Comparison of ENCODE assay signal across 12 cellular contexts in genomic region chr5:93909356-93909755, GRCh38.
DNase-seq lines count a peak whose midpoint lies in the region; ATAC-seq and TF ChIP-seq lines count a peak whose summit lies in the region.
"Had no signal": no experiment of that assay in that cellular context is flagged by ENCODE, and none has a peak within 500 bp of the region (broad histone marks: within the 10 kb centered on the region; RNA-seq: fewer than 3 reads in every experiment).

No MANE protein-coding gene starts in this region.

- no peak overlapping the region for H3K4me2 ChIP-seq in GM23248 (ENCODE audit: unreplicated experiment)

- no peaks in the 10 kb centered on the region for H4K20me1 ChIP-seq in GM23248 (ENCODE audit: insufficient read depth)

- H3K4me1 ChIP-seq in BE2C (no peaks in the 10 kb centered on the region), GM23248 (ENCODE audit: insufficient read depth) (no peaks in the 10 kb centered on the region), RWPE2 (ENCODE audit: insufficient read depth, poor library complexity, severe bottlenecking) (no peaks in the 10 kb centered on the region), foreskin keratinocyte (no peaks in the 10 kb centered on the region), psoas muscle (no peaks in the 10 kb centered on the region)
- H3K4me1 ChIP-seq: colonic mucosa had no signal

- H3K9me3 ChIP-seq in BE2C (no peaks in the 10 kb centered on the region), GM23248 (ENCODE audit: low read depth) (no peaks in the 10 kb centered on the region), RWPE2 (ENCODE audit: severe bottlenecking) (no peaks in the 10 kb centered on the region), psoas muscle (no peaks in the 10 kb centered on the region)
- H3K9me3 ChIP-seq: colonic mucosa, thoracic aorta had no signal

- H3K27ac ChIP-seq in GM23248, result no peak overlapping the region
- no peak overlapping the region for H3K27ac ChIP-seq in RWPE2 (ENCODE audit: poor library complexity, severe bottlenecking)
- no peak overlapping the region for H3K27ac ChIP-seq in foreskin keratinocyte
- H3K27ac ChIP-seq in psoas muscle, result no peak overlapping the region
- H3K27ac ChIP-seq: colonic mucosa, thoracic aorta had no signal

- no peak overlapping the region for H2AFZ ChIP-seq in GM23248

- TF ChIP-seq CTCF in BE2C (IDR thresholded peaks at IDR 0.05; ENCODE audit: low read depth, low read length) (peak; percentile 47), RWPE2 (IDR thresholded peaks at IDR 0.05; ENCODE audit: poor library complexity, severe bottlenecking) (peak; percentile 55), foreskin keratinocyte (conservative IDR thresholded peaks at IDR 0.05) (peak; percentile 46), psoas muscle (IDR thresholded peaks at IDR 0.05) (no peak)

- no peaks in the 10 kb centered on the region for H3F3A ChIP-seq in GM23248 (ENCODE audit: insufficient read depth)

- no peak overlapping the region for H3K9ac ChIP-seq in GM23248

- intact Hi-C loops in psoas muscle (cut with DNase I), result no loop called here

- no peak overlapping the region for H3K4me3 ChIP-seq in BE2C (ENCODE audit: low read depth, low read length)
- no peak overlapping the region for H3K4me3 ChIP-seq in GM23248
- H3K4me3 ChIP-seq in RWPE2 (ENCODE audit: severe bottlenecking), result no peak overlapping the region
- H3K4me3 ChIP-seq in psoas muscle, result no peak overlapping the region
- H3K4me3 ChIP-seq: colonic mucosa, thoracic aorta had no signal

- H3K36me3 ChIP-seq in BE2C (no peaks in the 10 kb centered on the region), GM23248 (ENCODE audit: low read depth) (no peaks in the 10 kb centered on the region), RWPE2 (ENCODE audit: low read depth) (no peaks in the 10 kb centered on the region), psoas muscle (ENCODE audit: insufficient read depth in 1 of 2, low read depth in 1 of 2) (no peaks in the 10 kb centered on the region)
- H3K36me3 ChIP-seq: colonic mucosa, thoracic aorta had no signal

- H3K27me3 ChIP-seq in BE2C (no peaks in the 10 kb centered on the region), GM23248 (replicated peaks; ENCODE audit: insufficient read depth) (no peaks in the 10 kb centered on the region), RWPE2 (ENCODE audit: insufficient read depth, poor library complexity, severe bottlenecking) (no peaks in the 10 kb centered on the region), foreskin keratinocyte (no peaks in the 10 kb centered on the region), psoas muscle (ENCODE audit: insufficient read depth in 3 of 3, low read length in 2 of 3) (no peaks in the 10 kb centered on the region)
- H3K27me3 ChIP-seq: colonic mucosa had no signal

- no peaks in the 10 kb centered on the region for H3K9me2 ChIP-seq in GM23248 (ENCODE audit: insufficient read depth)

- WGBS in GM23248 (ENCODE audit: low coverage in 1 of 2, low lambda C conversion rate in 2 of 2, missing lambda C conversion rate in 2 of 2), 2 experiments, result 31 to 38% methylated on average over 1 of the region's 1 CpG
- WGBS in psoas muscle, 3 donors, result 76 to 78% (median 77%) methylated on average over 1 of the region's 1 CpG

- in situ Hi-C loops in GM23248 (cut with MboI), result no loop called here

- no peaks in the 10 kb centered on the region for H3K79me2 ChIP-seq in GM23248 (ENCODE audit: insufficient read depth)

- DNase-seq in BE2C (peak; percentile 35), GM23248 (peak; percentile 31), RWPE2 (ENCODE audit: low spot score) (no peak), foreskin keratinocyte (no peak), psoas muscle (no peak), GM19240 (ENCODE audit: insufficient read length, low spot score) (no peak)
- DNase-seq: activated effector memory CD4-positive, alpha-beta T cell treated with anti-CD3 and anti-CD28 coated beads, Interleukin-2, amount 50 U/mL, for 16 hours; colonic mucosa; head of caudate nucleus; NCI-H1048 had no signal

- ATAC-seq in RWPE2 (ENCODE audit: low read depth), result no peak
- no peak for ATAC-seq in foreskin keratinocyte
- no peak for ATAC-seq in psoas muscle
- ATAC-seq in HG02840 (IDR thresholded peaks at IDR 0.05; ENCODE audit: low FRiP score, unreplicated experiment), result no peak

Comparison
In these comparisons a context has a peak if more than half of its experiments do, and no peak if none do; other contexts are left out.
1. DNase-seq: peak in BE2C (single experiment) and GM23248 (single experiment); none in RWPE2 (single experiment), foreskin keratinocyte (0 of 2), psoas muscle (0 of 2) and GM19240 (single experiment).